Comparison of ENCODE assay signal across 8 cellular contexts in the genomic region with DNA sequence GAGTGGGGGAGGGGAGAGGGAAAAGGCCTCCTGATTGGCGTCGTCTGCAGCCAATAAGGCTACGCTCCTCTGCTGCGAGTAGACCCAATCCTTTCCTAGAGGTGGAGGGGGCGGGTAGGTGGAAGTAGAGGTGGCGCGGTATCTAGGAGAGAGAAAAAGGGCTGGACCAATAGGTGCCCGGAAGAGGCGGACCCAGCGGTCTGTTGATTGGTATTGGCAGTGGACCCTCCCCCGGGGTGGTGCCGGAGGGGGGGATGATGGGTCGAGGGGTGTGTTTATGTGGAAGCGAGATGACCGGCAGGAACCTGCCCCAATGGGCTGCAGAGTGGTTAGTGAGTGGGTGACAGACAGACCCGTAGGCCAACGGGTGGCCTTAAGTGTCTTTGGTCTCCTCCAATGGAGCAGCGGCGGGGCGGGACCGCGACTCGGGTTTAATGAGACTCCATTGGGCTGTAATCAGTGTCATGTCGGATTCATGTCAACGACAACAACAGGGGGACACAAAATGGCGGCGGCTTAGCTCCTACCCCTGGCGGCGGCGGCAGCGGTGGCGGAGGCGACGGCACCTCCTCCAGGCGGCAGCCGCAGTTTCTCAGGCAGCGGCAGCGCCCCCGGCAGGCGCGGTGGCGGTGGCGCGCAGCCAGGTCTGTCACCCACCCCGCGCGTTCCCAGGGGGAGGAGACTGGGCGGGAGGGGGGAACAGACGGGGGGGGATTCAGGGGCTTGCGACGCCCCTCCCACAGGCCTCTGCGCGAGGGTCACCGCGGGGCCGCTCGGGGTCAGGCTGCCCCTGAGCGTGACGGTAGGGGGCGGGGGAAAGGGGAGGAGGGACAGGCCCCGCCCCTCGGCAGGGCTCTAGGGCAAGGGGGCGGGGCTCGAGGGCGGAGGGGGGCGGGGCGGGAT. TPM values are rescaled to one million over a fixed set of nuclear protein-coding genes. Genes with fewer than 3 reads are reported as not detected.
DNase-seq lines count a peak whose midpoint lies in the region; ATAC-seq, FAIRE-seq and TF ChIP-seq lines count a peak whose summit lies in the region.

TSS of gene KAT6B (plus strand) at position 459 of the 903 bp plus-strand sequence. CDS start 16,258 bp downstream, outside the sequence.

- H3K27ac Mint-ChIP-seq in activated T-cell treated with anti-CD3 and anti-CD28 coated beads, Interleukin-2, amount 50 U/mL, for 72 hours, result peak within 1 kb of the TSS; percentile 95

- TF ChIP-seq EP300 in esophagus muscularis mucosa (IDR thresholded peaks at IDR 0.05), result no peak

- H3K27me3 ChIP-seq in DOHH2 (ENCODE audit: control insufficient read depth, low read length) (no peaks in the 10 kb centered on the region; the same call in 1 of the 2 replicates), esophagus muscularis mucosa (no peaks in the 10 kb centered on the region), muscle layer of duodenum (ENCODE audit: low read depth, low read length) (no peaks in the 10 kb centered on the region)

- H3K4me1 ChIP-seq in DOHH2 (ENCODE audit: control insufficient read depth, low read length), result peaks cover 32% of the 10 kb centered on the region
- H3K4me1 ChIP-seq in esophagus muscularis mucosa, result peaks cover 44 to 73% (median 66%) of the 10 kb centered on the region in 4 donors
- peaks cover 0 to 18% of the 10 kb centered on the region in 2 donors for H3K4me1 ChIP-seq in muscle layer of duodenum (ENCODE audit: control insufficient read depth in 1 of 2, insufficient read depth in 2 of 2, low read length in 2 of 2)

- H3K36me3 Mint-ChIP-seq in activated T-cell treated with anti-CD3 and anti-CD28 coated beads, Interleukin-2, amount 50 U/mL, for 72 hours (ENCODE audit: insufficient read depth in 2 of 2), result peaks cover 0 to 4% of the 10 kb centered on the region in 2 donors

- intact Hi-C loops in esophagus muscularis mucosa (cut with DNase I), result loop anchor here (5.0 to 10.0 kb wide), 3 partner anchors 96 to 562 kb away; no protein-coding TSS in a partner anchor

- H3K27ac ChIP-seq in DOHH2 (ENCODE audit: low read depth, low read length) (peak within 1 kb of the TSS; percentile 80), KOPT-K1 (ENCODE audit: low read depth, low read length, poor library complexity, severe bottlenecking) (peak within 1 kb of the TSS; percentile 92), esophagus muscularis mucosa (replicated peaks in 1 of 4) (peak within 1 kb of the TSS; percentile 97 to 99 (median 98)), muscle layer of duodenum (ENCODE audit: low read length) (peak within 1 kb of the TSS; percentile 63)

- peak; percentile 92 for FAIRE-seq in RCC 7860 (lab: Jason Lieb, UNC)

- peak within 1 kb of the TSS; percentile 81 for H3K4me3 ChIP-seq in DOHH2 (ENCODE audit: low read length)
- H3K4me3 ChIP-seq in esophagus muscularis mucosa, result peak within 1 kb of the TSS; percentile 81 to 94 (median 88)
- H3K4me3 ChIP-seq in muscle layer of duodenum (ENCODE audit: low read depth in 1 of 2, low read length in 2 of 2), result peak within 1 kb of the TSS; percentile 78 to 99

- TF ChIP-seq CTCF in DOHH2 (IDR thresholded peaks at IDR 0.05; ENCODE audit: low read depth, low read length, poor library complexity, severe bottlenecking) (peak; percentile 58), esophagus muscularis mucosa (IDR thresholded peaks at IDR 0.05) (peak; percentile 3 to 24 (median 17))

- peaks cover 59% of the 10 kb centered on the region for H3K4me1 Mint-ChIP-seq in activated T-cell treated with anti-CD3 and anti-CD28 coated beads, Interleukin-2, amount 50 U/mL, for 72 hours (ENCODE audit: low read depth)

- peak within 1 kb of the TSS; percentile 91 for H3K4me2 ChIP-seq in DOHH2 (ENCODE audit: low read length)

- under 1% methylated on average over 36 of the region's 67 CpGs for WGBS in esophagus muscularis mucosa

- peaks cover 13% of the 10 kb centered on the region for H3F3A ChIP-seq in DOHH2 (ENCODE audit: control insufficient read depth, insufficient read depth)

- peaks cover 38% of the 10 kb centered on the region for H3K79me2 ChIP-seq in DOHH2 (ENCODE audit: control insufficient read depth, low read length)

- ATAC-seq in GM21786 (IDR thresholded peaks at IDR 0.05; ENCODE audit: unreplicated experiment), result peak; percentile 85
- ATAC-seq in activated T-cell treated with anti-CD3 and anti-CD28 coated beads, Interleukin-2, amount 50 U/mL, for 72 hours (replicated peaks in 1 of 2), result peak; percentile 86 to 87

- peak within 1 kb of the TSS; percentile 87 to 99 for H3K4me3 Mint-ChIP-seq in activated T-cell treated with anti-CD3 and anti-CD28 coated beads, Interleukin-2, amount 50 U/mL, for 72 hours

- H3K9me2 ChIP-seq in DOHH2 (replicated peaks; ENCODE audit: control insufficient read depth, low read length), result no peaks in the 10 kb centered on the region

- no peak for TF ChIP-seq POLR2A in esophagus muscularis mucosa (IDR thresholded peaks at IDR 0.05; ENCODE audit: low read depth)

- H3K9me3 ChIP-seq in DOHH2 (ENCODE audit: control insufficient read depth, insufficient read depth, low read length) (no peaks in the 10 kb centered on the region), KOPT-K1 (ENCODE audit: insufficient read depth, low read length, poor library complexity, severe bottlenecking) (no peaks in the 10 kb centered on the region), esophagus muscularis mucosa (no peaks in the 10 kb centered on the region), muscle layer of duodenum (ENCODE audit: control insufficient read depth in 1 of 2, low read length in 2 of 2) (no peaks in the 10 kb centered on the region)

- H3K36me3 ChIP-seq in DOHH2 (ENCODE audit: control insufficient read depth, low read length) (0 out of 2 replicates have a peak, but pooled peaks cover 3% of the 10 kb centered on the region), KOPT-K1 (ENCODE audit: insufficient read depth, low read length) (no peaks in the 10 kb centered on the region), esophagus muscularis mucosa (no peaks in the 10 kb centered on the region), muscle layer of duodenum (ENCODE audit: control insufficient read depth in 1 of 2, insufficient read depth in 2 of 2, low read length in 2 of 2) (peaks cover 3 to 4% of the 10 kb centered on the region in 2 donors)

- H4K20me1 ChIP-seq in DOHH2 (ENCODE audit: control insufficient read depth, insufficient read depth, low read depth, low read length), result no peaks in the 10 kb centered on the region

- DNase-seq in RCC 7860 (ENCODE audit: low spot score) (peak; percentile 100), esophagus muscularis mucosa (ENCODE audit: extremely low spot score) (peak; percentile 100)
- DNase-seq in activated T-cell treated with anti-CD3 and anti-CD28 coated beads, Interleukin-2, amount 50 U/mL, for 72 hours, result peak; percentile 100
- DNase-seq in stimulated activated CD8-positive, alpha-beta memory T cell treated with anti-CD3 and anti-CD28 coated beads, Interleukin-7, amount 100 ng/mL, for 4 hours (ENCODE audit: low read depth in 2 of 2), result peak; percentile 100

- H3K9me3 Mint-ChIP-seq in activated T-cell treated with anti-CD3 and anti-CD28 coated beads, Interleukin-2, amount 50 U/mL, for 72 hours, result no peaks in the 10 kb centered on the region

- H3K27me3 Mint-ChIP-seq in activated T-cell treated with anti-CD3 and anti-CD28 coated beads, Interleukin-2, amount 50 U/mL, for 72 hours (ENCODE audit: low read depth), result no peaks in the 10 kb centered on the region

RNA-seq across cellular contexts. Expression of gene KAT6B, which starts in this region (rescaled TPM):
- 10 to 100 TPM; 27.9 to 29.8 TPM for total RNA-seq in activated T-cell treated with anti-CD3 and anti-CD28 coated beads, Interleukin-2, amount 50 U/mL, for 72 hours
- 10 to 100 TPM; 50.0 to 75.8 (median 57.5) TPM for total RNA-seq in esophagus muscularis mucosa

Comparison
In these comparisons a context has a peak if more than half of its experiments do, and no peak if none do; other contexts are left out.
1. Peak in every context shown above with its lines: DNase-seq, ATAC-seq, H3K4me3 ChIP-seq and H3K27ac ChIP-seq.